In genomic region chr3:44058022-44058867, GRCh38 we compare ENCODE assay signal across 1 cellular context.
TF ChIP-seq lines count a peak whose summit lies in the region.

No MANE protein-coding gene starts in this region.

TF ChIP-seq in SK-N-SH, 30 proteins besides CTCF, POLR2A, EP300 and RAD21 (continued from another document):
- no peak for TF ChIP-seq ZBTB33 (IDR thresholded peaks at IDR 0.05; ENCODE audit: borderline replicate concordance, low read depth)
- no peak for TF ChIP-seq USF1 (IDR thresholded peaks at IDR 0.05; ENCODE audit: borderline replicate concordance, low read depth)
- no peak for TF ChIP-seq IRF3 (IDR thresholded peaks at IDR 0.05; ENCODE audit: low read depth, low read length)
- no peak for TF ChIP-seq USF2 (IDR thresholded peaks at IDR 0.05; ENCODE audit: borderline replicate concordance, low read depth, low read length)
- no peak for TF ChIP-seq GATA2 (CRISPR knock-in tag; IDR thresholded peaks at IDR 0.05)
- TF ChIP-seq EZH2phosphoT487 (IDR thresholded peaks at IDR 0.05; ENCODE audit: borderline replicate concordance, low read depth), result no peak
- TF ChIP-seq RXRA (IDR thresholded peaks at IDR 0.05; ENCODE audit: borderline replicate concordance, low read depth), result no peak
- TF ChIP-seq REST (IDR thresholded peaks at IDR 0.05; ENCODE audit: low read depth, low read length), result no peak
- peak; percentile 69; the same call in 1 of the 2 replicates for TF ChIP-seq FOSL2 (IDR thresholded peaks at IDR 0.05; ENCODE audit: borderline replicate concordance, low read depth)
